In the genomic region with DNA sequence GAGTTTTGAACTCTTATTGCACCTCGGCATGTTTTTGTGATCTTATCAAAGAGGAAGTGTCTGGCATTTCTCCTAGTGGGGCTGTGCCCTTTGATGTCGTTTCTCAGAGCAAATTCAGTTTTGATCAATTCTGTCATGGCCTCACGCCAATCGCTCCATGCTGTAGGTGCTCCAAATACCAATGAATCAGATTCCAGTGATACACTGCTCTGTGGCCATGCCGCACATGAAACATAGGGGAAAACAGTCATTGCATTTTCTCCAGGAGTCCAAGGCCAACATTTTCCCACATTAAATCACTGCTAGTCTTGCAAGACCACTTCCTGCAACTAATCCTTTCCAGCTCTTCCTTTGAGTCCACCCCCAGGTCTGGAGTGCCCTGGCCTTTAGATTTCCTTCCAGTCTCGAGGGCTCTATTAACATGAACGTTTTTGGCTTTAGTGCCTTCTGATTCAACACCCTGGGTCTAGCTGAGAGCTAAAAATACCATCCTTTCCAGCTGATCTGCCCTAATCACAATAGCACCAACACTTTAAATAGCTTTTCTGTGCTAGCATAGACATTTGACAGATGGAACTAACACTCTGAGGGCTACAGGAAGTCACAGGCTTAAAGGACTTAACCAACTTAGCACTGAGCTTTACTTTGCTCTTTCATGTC, we compare ENCODE assay signal across 9 cellular contexts. TPM values are rescaled to one million over a fixed set of nuclear protein-coding genes. Genes with fewer than 3 reads are reported as not detected.
DNase-seq lines count a peak whose midpoint lies in the region; ATAC-seq and TF ChIP-seq lines count a peak whose summit lies in the region.
"Had no signal": no experiment of that assay in that cellular context is flagged by ENCODE, and none has a peak within 500 bp of the region (broad histone marks: within the 10 kb centered on the region; RNA-seq: fewer than 3 reads in every experiment).

No MANE protein-coding gene starts in this region.

- POLR2A ChIA-PET in GM10248 (lab: Yijun Ruan, JAX), result no interaction called here

- H3K36me3 ChIP-seq in MM.1S (replicated peaks; ENCODE audit: insufficient read depth, low read length) (no peaks in the 10 kb centered on the region), MG63 (peaks cover 55% of the 10 kb centered on the region)

- peak overlapping the region; percentile 50 for H3K4me2 ChIP-seq in MM.1S (ENCODE audit: low read depth, low read length)

- no peak overlapping the region for H2AFZ ChIP-seq in MM.1S (ENCODE audit: low read length)

- CTCF ChIA-PET in GM10248 (lab: Yijun Ruan, JAX), result interaction anchor here (1.1 to 1.7 kb wide), 2 partner anchors 8 to 51 kb away, joined by 4 to 5 read pairs; no protein-coding TSS in a partner anchor

- H3K27ac ChIP-seq in MM.1S (ENCODE audit: low read length), result peak overlapping the region; percentile 5; the same call in 1 of the 2 replicates

- no peaks in the 10 kb centered on the region for H3K9me2 ChIP-seq in MM.1S (replicated peaks; ENCODE audit: insufficient read depth, low read length)

- no peaks in the 10 kb centered on the region for H4K20me1 ChIP-seq in MM.1S (ENCODE audit: insufficient read depth, low read length)

- DNase-seq in AG09319 (ENCODE audit: extremely low read depth, low read depth) (peak; percentile 77), MM.1S (peak; percentile 53), fibroblast of mammary gland (ENCODE audit: low read depth) (peak; percentile 96), myocyte (ENCODE audit: low read depth) (peak; percentile 91), GM10248 (ENCODE audit: extremely low spot score) (no peak), MG63 (no peak), NCI-H2107 (lab: John Stamatoyannopoulos, UW) (no peak)
- DNase-seq: Calu3 had no signal

- no peaks in the 10 kb centered on the region for H3K79me2 ChIP-seq in MM.1S (ENCODE audit: low read length)

- H3K9me3 ChIP-seq in MM.1S (replicated peaks; ENCODE audit: insufficient read depth, low read length), result no peaks in the 10 kb centered on the region
- no peaks in the 10 kb centered on the region for H3K9me3 ChIP-seq in MG63

- peaks cover 10% of the 10 kb centered on the region for H3F3A ChIP-seq in MM.1S (ENCODE audit: insufficient read depth, low read length)

- no peak for TF ChIP-seq CTCF in AG09319 (IDR thresholded peaks at IDR 0.05; ENCODE audit: low read depth, low read length)
- TF ChIP-seq CTCF in MM.1S (IDR thresholded peaks at IDR 0.05; ENCODE audit: low read length), result no peak
- no peak for TF ChIP-seq CTCF in fibroblast of mammary gland (conservative IDR thresholded peaks at IDR 0.05; ENCODE audit: control insufficient read depth, insufficient read depth, low read depth, low read length)
- no peak for TF ChIP-seq CTCF in GM10248 (IDR thresholded peaks at IDR 0.05; ENCODE audit: control extremely low read depth, extremely low read depth, low read depth, missing control alignments)

- ATAC-seq in HG03097 (IDR thresholded peaks at IDR 0.05; ENCODE audit: low FRiP score, unreplicated experiment), result no peak

- peaks cover 31% of the 10 kb centered on the region for H3K4me1 ChIP-seq in MM.1S (ENCODE audit: low read length)

- no peak overlapping the region for H3K9ac ChIP-seq in MM.1S (ENCODE audit: low read length)

- H3K27me3 ChIP-seq in MM.1S (replicated peaks; ENCODE audit: insufficient read depth, low read length) (no peaks in the 10 kb centered on the region), MG63 (no peaks in the 10 kb centered on the region)

- no peak overlapping the region for H3K4me3 ChIP-seq in MM.1S (ENCODE audit: low read length)
- H3K4me3 ChIP-seq in fibroblast of mammary gland (ENCODE audit: control insufficient read depth, low read depth, low read length), result no peak overlapping the region
- H3K4me3 ChIP-seq in MG63, result no peak overlapping the region

RNA-seq across cellular contexts. Expression of a gene that starts 18.2 kb away (rescaled TPM):
- 1.1 and 1.3 TPM in 2 replicates for total RNA-seq in myocyte
- 1.7 TPM for polyA plus RNA-seq in myocyte (2012)
- 1.2 and 2.6 TPM in 2 replicates for total RNA-seq in MG63 (2014; rRNA removed; shearing (Covaris generic); ENCODE audit: low replicate concordance)

RNA-seq across cellular contexts. Expression of a gene that starts 39.8 kb away (rescaled TPM):
- total RNA-seq in myocyte, result 0.08 TPM in 1 of 2 replicates, not detected in the other
- polyA plus RNA-seq in myocyte (2012), result 0.04 TPM
- not detected in 2 replicates for total RNA-seq in MG63 (2014; rRNA removed; shearing (Covaris generic); ENCODE audit: low replicate concordance)
- total RNA-seq: Calu3 had no signal

RNA-seq across cellular contexts. Expression of a gene that starts 47.5 kb away (rescaled TPM):
- total RNA-seq in myocyte, result not detected in 2 replicates
- polyA plus RNA-seq in myocyte (2012), result 0.08 TPM
- not detected in 2 replicates for total RNA-seq in MG63 (2014; rRNA removed; shearing (Covaris generic); ENCODE audit: low replicate concordance)
- total RNA-seq: Calu3 had no signal

Comparison
In these comparisons a context has a peak if more than half of its experiments do, and no peak if none do; other contexts are left out.
1. DNase-seq: peak in AG09319 (single experiment), MM.1S (single experiment), fibroblast of mammary gland (single experiment) and myocyte (single experiment); none in GM10248 (single experiment), MG63 (single experiment) and NCI-H2107 (single experiment).